In the genomic region with DNA sequence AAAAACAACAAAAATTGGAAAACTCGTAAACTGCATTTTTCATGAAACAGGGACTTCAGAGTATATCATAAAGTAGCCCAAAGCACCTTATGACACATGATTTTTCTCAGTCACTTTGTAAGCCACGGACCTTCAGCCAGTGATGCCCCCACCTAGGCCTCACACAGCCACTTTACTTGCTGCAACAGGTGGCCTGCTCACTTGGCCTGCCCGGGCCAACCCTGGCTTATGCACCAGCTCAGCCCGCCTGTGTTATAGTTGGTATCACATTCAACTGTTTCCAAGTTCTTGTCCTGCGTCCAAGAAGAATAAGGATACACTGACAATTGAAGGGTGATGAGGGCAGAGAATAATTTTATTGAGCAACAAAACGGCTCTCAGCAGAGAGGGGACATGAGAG, we compare ENCODE assay signal across 21 cellular contexts.
A peak's percentile ranks its signal among the peaks of the same experiment; 100 is the strongest.
DNase-seq lines count a peak whose midpoint lies in the region; ATAC-seq, FAIRE-seq and TF ChIP-seq lines count a peak whose summit lies in the region.
"Had no signal": no experiment of that assay in that cellular context is flagged by ENCODE, and none has a peak within 500 bp of the region (broad histone marks: within the 10 kb centered on the region; RNA-seq: fewer than 3 reads in every experiment).

No MANE protein-coding gene starts in this region.

- H3K27ac ChIP-seq in heart right ventricle: no peak overlapping the region
- H3K27ac ChIP-seq in kidney (ENCODE audit: low read depth in 2 of 2, low read length in 2 of 2): no peak overlapping the region
- H3K27ac ChIP-seq in neuronal stem cell (replicated peaks; ENCODE audit: low read length): no peak overlapping the region
- H3K27ac ChIP-seq: 22Rv1; BLaER1 treated with 17β-estradiol and CSF1 and Interleukin-3, amounts not matched to agents 10 nM and 100 nM had no signal

- H2BK15ac ChIP-seq in neuronal stem cell (ENCODE audit: low read length): no peak overlapping the region

- H2BK5ac ChIP-seq in neuronal stem cell (ENCODE audit: low read length): no peak overlapping the region

- H2AK5ac ChIP-seq in neuronal stem cell (ENCODE audit: low read depth, low read length): no peak overlapping the region

- no peak overlapping the region for H2AFZ ChIP-seq in neuronal stem cell (ENCODE audit: low read length)

- POLR2A ChIA-PET in activated CD4-positive, alpha-beta T cell treated with anti-CD3 and anti-CD28 coated beads for 36 hours (lab: Charles Lee): no interaction called here

- ATAC-seq in heart right ventricle: no peak
- ATAC-seq in activated CD4-positive, alpha-beta T cell treated with anti-CD3 and anti-CD28 coated beads for 36 hours: no peak

- TF ChIP-seq CTCF in heart right ventricle (IDR thresholded peaks at IDR 0.05) (no peak), kidney (IDR thresholded peaks at IDR 0.05; ENCODE audit: borderline replicate concordance, extremely low read depth, insufficient read depth) (no peak)

- no peak overlapping the region for H3K4me3 Mint-ChIP-seq in activated CD4-positive, alpha-beta T cell treated with anti-CD3 and anti-CD28 coated beads for 36 hours
- H3K4me3 Mint-ChIP-seq in activated naive CD4-positive, alpha-beta T cell treated with anti-CD3 and anti-CD28 coated beads, Interleukin-2, amount 10 ng/mL, durations not matched to agents 7 days and 5 days: no peak overlapping the region
- H3K4me3 Mint-ChIP-seq: CD14-positive monocyte; CD4-positive, alpha-beta T cell; CD8-positive, alpha-beta memory T cell had no signal

- H3K4me1 ChIP-seq in heart right ventricle (no peaks in the 10 kb centered on the region), kidney (ENCODE audit: control insufficient read depth in 1 of 2, insufficient read depth in 1 of 2, low read depth in 1 of 2, low read length in 2 of 2) (no peaks in the 10 kb centered on the region), neuronal stem cell (ENCODE audit: control insufficient read depth in 2 of 2, insufficient read depth in 1 of 2, low read depth in 1 of 2, low read length in 2 of 2) (no peaks in the 10 kb centered on the region)
- H3K4me1 ChIP-seq: BE2C; BLaER1 treated with 17β-estradiol and CSF1 and Interleukin-3, amounts not matched to agents 10 nM and 100 nM had no signal

- no peak overlapping the region for H2BK120ac ChIP-seq in neuronal stem cell (ENCODE audit: low read depth, low read length)

- no peaks in the 10 kb centered on the region for H3K9me3 Mint-ChIP-seq in activated CD4-positive, alpha-beta T cell treated with anti-CD3 and anti-CD28 coated beads for 36 hours (ENCODE audit: low read depth)
- no peaks in the 10 kb centered on the region for H3K9me3 Mint-ChIP-seq in activated naive CD4-positive, alpha-beta T cell treated with anti-CD3 and anti-CD28 coated beads, Interleukin-2, amount 10 ng/mL, durations not matched to agents 7 days and 5 days
- H3K9me3 Mint-ChIP-seq: CD4-positive, alpha-beta T cell; CD8-positive, alpha-beta memory T cell had no signal

- no peak for FAIRE-seq in kidney (lab: Jason Lieb, UNC)
- FAIRE-seq: A204.1, G401.6, GM12892, H54 had no signal

- H3K36me3 Mint-ChIP-seq in activated CD4-positive, alpha-beta T cell treated with anti-CD3 and anti-CD28 coated beads for 36 hours (ENCODE audit: low read depth): peaks cover 5% of the 10 kb centered on the region
- H3K36me3 Mint-ChIP-seq in activated naive CD4-positive, alpha-beta T cell treated with anti-CD3 and anti-CD28 coated beads, Interleukin-2, amount 10 ng/mL, durations not matched to agents 7 days and 5 days: no peaks in the 10 kb centered on the region

- peak; percentile 58 for DNase-seq in cardiac septum (ENCODE audit: low spot score)
- no peak for DNase-seq in heart right ventricle
- DNase-seq in kidney: peak; percentile 23
- DNase-seq in neuronal stem cell (ENCODE audit: low spot score): no peak
- no peak for DNase-seq in NCI-H82 (lab: John Stamatoyannopoulos, UW)
- no peak for DNase-seq in activated CD4-positive, alpha-beta T cell treated with anti-CD3 and anti-CD28 coated beads for 36 hours
- no peak for DNase-seq in activated naive CD4-positive, alpha-beta T cell treated with anti-CD3 and anti-CD28 coated beads, Interleukin-2, amount 10 ng/mL, durations not matched to agents 7 days and 5 days
- DNase-seq: BE2C; CD4-positive, alpha-beta T cell; CD8-positive, alpha-beta memory T cell; DMS53; DND-41; GOT3 had no signal

- no peaks in the 10 kb centered on the region for H3K27me3 Mint-ChIP-seq in activated CD4-positive, alpha-beta T cell treated with anti-CD3 and anti-CD28 coated beads for 36 hours
- H3K27me3 Mint-ChIP-seq in activated naive CD4-positive, alpha-beta T cell treated with anti-CD3 and anti-CD28 coated beads, Interleukin-2, amount 10 ng/mL, durations not matched to agents 7 days and 5 days: no peaks in the 10 kb centered on the region
- H3K27me3 Mint-ChIP-seq: CD4-positive, alpha-beta T cell; CD8-positive, alpha-beta memory T cell had no signal

- no peaks in the 10 kb centered on the region for H3K27me3 ChIP-seq in heart right ventricle
- no peaks in the 10 kb centered on the region for H3K27me3 ChIP-seq in neuronal stem cell (ENCODE audit: control insufficient read depth in 3 of 3, insufficient read depth in 3 of 3, low read depth in 1 of 3, low read length in 3 of 3)
- H3K27me3 ChIP-seq: BE2C; BLaER1 treated with 17β-estradiol and CSF1 and Interleukin-3, amounts not matched to agents 10 nM and 100 nM had no signal

- no peak overlapping the region for H2BK12ac ChIP-seq in neuronal stem cell (ENCODE audit: low read length)

- intact Hi-C loops in cardiac septum (cut with DNase I): no loop called here
- intact Hi-C loops in heart right ventricle (cut with DNase I): no loop called here
- intact Hi-C loops in kidney (cut with DNase I): no loop called here
- intact Hi-C loops in activated CD4-positive, alpha-beta T cell treated with anti-CD3 and anti-CD28 coated beads for 36 hours (cut with DNase I, micrococcal nuclease): no loop called here

- H3K9ac ChIP-seq in kidney (ENCODE audit: low read length in 2 of 2): no peak overlapping the region
- no peak overlapping the region for H3K9ac ChIP-seq in neuronal stem cell (ENCODE audit: low read depth, low read length, poor library complexity)
- H3K9ac ChIP-seq: BLaER1 treated with 17β-estradiol and CSF1 and Interleukin-3, amounts not matched to agents 10 nM and 100 nM had no signal

- H3K36me3 ChIP-seq in heart right ventricle (peaks cover 0 to 11% (median 0%) of the 10 kb centered on the region in 9 donors), kidney (ENCODE audit: control insufficient read depth in 1 of 2, insufficient read depth in 2 of 2, low read length in 2 of 2) (no peaks in the 10 kb centered on the region), neuronal stem cell (replicated peaks in 1 of 2; ENCODE audit: control insufficient read depth in 2 of 2, insufficient read depth in 2 of 2, low read length in 2 of 2) (peaks cover 0 to 1% of the 10 kb centered on the region in 2 donors)
- H3K36me3 ChIP-seq: BE2C, HAP-1 had no signal

- no peaks in the 10 kb centered on the region for H3K79me1 ChIP-seq in neuronal stem cell (ENCODE audit: low read depth, low read length)

- H3K4ac ChIP-seq in neuronal stem cell (ENCODE audit: low read length): no peak overlapping the region

- H3K4me2 ChIP-seq in neuronal stem cell (ENCODE audit: insufficient read depth, low read length, poor library complexity, severe bottlenecking): no peak overlapping the region
- H3K4me2 ChIP-seq: BLaER1 treated with 17β-estradiol and CSF1 and Interleukin-3, amounts not matched to agents 10 nM and 100 nM had no signal

- no peak overlapping the region for H3K27ac Mint-ChIP-seq in activated CD4-positive, alpha-beta T cell treated with anti-CD3 and anti-CD28 coated beads for 36 hours
- no peak overlapping the region for H3K27ac Mint-ChIP-seq in activated naive CD4-positive, alpha-beta T cell treated with anti-CD3 and anti-CD28 coated beads, Interleukin-2, amount 10 ng/mL, durations not matched to agents 7 days and 5 days
- H3K27ac Mint-ChIP-seq: CD14-positive monocyte; CD4-positive, alpha-beta T cell had no signal

- no peak overlapping the region for H3K18ac ChIP-seq in neuronal stem cell (ENCODE audit: low read length)

- H3K14ac ChIP-seq in neuronal stem cell (ENCODE audit: low read length): no peak overlapping the region

- no peaks in the 10 kb centered on the region for H3K4me1 Mint-ChIP-seq in activated CD4-positive, alpha-beta T cell treated with anti-CD3 and anti-CD28 coated beads for 36 hours
- no peaks in the 10 kb centered on the region for H3K4me1 Mint-ChIP-seq in activated naive CD4-positive, alpha-beta T cell treated with anti-CD3 and anti-CD28 coated beads, Interleukin-2, amount 10 ng/mL, durations not matched to agents 7 days and 5 days
- H3K4me1 Mint-ChIP-seq: CD14-positive monocyte; CD8-positive, alpha-beta memory T cell had no signal

- WGBS in heart right ventricle, 2 donors: 97 to 99% methylated on average over 6 of the region's 6 CpGs
- WGBS in neuronal stem cell (ENCODE audit: extremely low coverage in 2 of 2, insufficient read length in 2 of 2, insufficient replicate concordance in 1 of 2), 2 donors: no CpG with 5 or more reads among the region's 6 CpGs

- H3K4me3 ChIP-seq in heart right ventricle: no peak overlapping the region
- H3K4me3 ChIP-seq in kidney (ENCODE audit: low read length in 2 of 2): no peak overlapping the region
- H3K4me3 ChIP-seq in neuronal stem cell (ENCODE audit: low read length in 2 of 2): no peak overlapping the region
- H3K4me3 ChIP-seq: BLaER1 treated with 17β-estradiol and CSF1 and Interleukin-3, amounts not matched to agents 10 nM and 100 nM; HAP-1 had no signal

- peak overlapping the region; percentile 17 for H4K8ac ChIP-seq in neuronal stem cell (ENCODE audit: low read depth, low read length)

- H3K23ac ChIP-seq in neuronal stem cell (ENCODE audit: low read depth, low read length, poor library complexity): peak overlapping the region; percentile 34

- H3K9me3 ChIP-seq in heart right ventricle (peaks cover 0 to 7% (median 0%) of the 10 kb centered on the region in 11 donors), kidney (ENCODE audit: control insufficient read depth in 1 of 2, low read length in 2 of 2) (no peaks in the 10 kb centered on the region), neuronal stem cell (replicated peaks in 1 of 2; ENCODE audit: control insufficient read depth in 2 of 2, insufficient read depth in 1 of 2, low read depth in 1 of 2, low read length in 2 of 2) (peaks cover 5 to 6% of the 10 kb centered on the region in 2 donors)
- H3K9me3 ChIP-seq: BE2C, HAP-1 had no signal

- CTCF ChIA-PET in activated CD4-positive, alpha-beta T cell treated with anti-CD3 and anti-CD28 coated beads for 36 hours (lab: Charles Lee): no interaction called here
- CTCF ChIA-PET in activated naive CD4-positive, alpha-beta T cell treated with anti-CD3 and anti-CD28 coated beads, Interleukin-2, amount 10 ng/mL, durations not matched to agents 7 days and 5 days (lab: Charles Lee): no interaction called here

- H4K91ac ChIP-seq in neuronal stem cell (ENCODE audit: low read depth, low read length, poor library complexity): no peak overlapping the region

Comparison
In these comparisons a context has a peak if more than half of its experiments do, and no peak if none do; other contexts are left out.
1. DNase-seq: peak in cardiac septum (single experiment) and kidney (single experiment); none in heart right ventricle (0 of 2), neuronal stem cell (single experiment), NCI-H82 (single experiment), activated CD4-positive, alpha-beta T cell treated with anti-CD3 and anti-CD28 coated beads for 36 hours (single experiment) and activated naive CD4-positive, alpha-beta T cell treated with anti-CD3 and anti-CD28 coated beads, Interleukin-2, amount 10 ng/mL, durations not matched to agents 7 days and 5 days (single experiment).